10 cellular contexts compared by ENCODE assay signal in the genomic region with DNA sequence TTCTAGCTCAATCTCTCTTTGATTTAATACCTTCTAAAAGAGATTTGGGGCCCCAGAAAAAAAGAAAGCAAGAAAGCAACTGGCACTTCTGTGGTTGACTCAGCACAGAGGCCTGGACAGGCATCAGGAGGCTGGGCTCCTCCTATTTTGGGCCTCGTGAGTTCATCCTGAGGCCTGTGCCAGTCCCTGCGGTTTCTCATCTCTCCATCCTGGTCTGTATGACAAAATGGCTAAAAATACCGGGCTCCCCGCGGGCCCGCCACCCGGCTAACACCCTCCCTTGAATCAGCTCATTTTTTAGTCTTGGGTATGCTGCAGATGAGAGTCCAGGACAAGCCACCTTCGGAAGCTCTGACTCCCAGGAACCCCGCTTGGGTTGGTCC.
DNase-seq lines count a peak whose midpoint lies in the region; ATAC-seq, FAIRE-seq and TF ChIP-seq lines count a peak whose summit lies in the region.
"Had no signal": no experiment of that assay in that cellular context is flagged by ENCODE, and none has a peak within 500 bp of the region (broad histone marks: within the 10 kb centered on the region; RNA-seq: fewer than 3 reads in every experiment).

No MANE protein-coding gene starts in this region.

- no peaks in the 10 kb centered on the region for H3K36me3 ChIP-seq in GM12878 (ENCODE audit: control insufficient read depth in 2 of 2, insufficient read depth in 2 of 2, low read length in 1 of 2)
- no peaks in the 10 kb centered on the region for H3K36me3 ChIP-seq in lung (ENCODE audit: control insufficient read depth in 2 of 2, insufficient read depth in 2 of 2, low read length in 2 of 2)
- no peaks in the 10 kb centered on the region for H3K36me3 ChIP-seq in prostate gland

- in situ Hi-C loops in GM12878 (cut with MboI): no loop called here

- RAD21 ChIA-PET in GM12878 (lab: Charles Lee; ENCODE audit: unreplicated experiment): no interaction called here

- DNase-seq in AG09319 (ENCODE audit: extremely low read depth, low read depth) (peak; percentile 41), GM12878 (ENCODE audit: low read depth, low spot score) (no peak), lung (ENCODE audit: low spot score) (no peak), hippocampal formation (lab: John Stamatoyannopoulos, UW) (no peak), SKM-1 treated with dmso at 0.1 percent for 144 hours (lab: John Stamatoyannopoulos, UW; ENCODE audit: unreplicated experiment) (no peak), prostate gland (ENCODE audit: low spot score) (no peak)
- no peak for DNase-seq in NK-92 treated with Interleukin-12 subunit alpha and Interleukin-12 subunit beta, amount 100 ng/mL, for 24 hours (lab: John Stamatoyannopoulos, UW)
- DNase-seq: nucleus accumbens had no signal

- H3K4me3 ChIP-seq in GM12878: no peak overlapping the region
- H3K4me3 ChIP-seq in lung: no peak overlapping the region
- no peak overlapping the region for H3K4me3 ChIP-seq in prostate gland

- SMC1A ChIA-PET in GM12878 (lab: Charles Lee; ENCODE audit: uncharacterized antibody, unreplicated experiment): no interaction called here

- H3K4me1 ChIP-seq in GM12878 (ENCODE audit: control insufficient read depth, insufficient read depth, low read length) (peaks cover 5% of the 10 kb centered on the region), lung (ENCODE audit: control insufficient read depth in 2 of 2, insufficient read depth in 2 of 2, low read length in 2 of 2) (peaks cover 3 to 6% of the 10 kb centered on the region in 2 donors), prostate gland (replicated peaks) (no peaks in the 10 kb centered on the region)

- H3K27me3 ChIP-seq in GM12878 (replicated peaks in 1 of 2; ENCODE audit: control insufficient read depth in 2 of 2, insufficient read depth in 2 of 2, low read length in 1 of 2): no peaks in the 10 kb centered on the region
- H3K27me3 ChIP-seq in lung (ENCODE audit: control insufficient read depth, insufficient read depth): no peaks in the 10 kb centered on the region
- no peaks in the 10 kb centered on the region for H3K27me3 ChIP-seq in prostate gland (replicated peaks; ENCODE audit: insufficient read depth)

- TF ChIP-seq RAD21 in GM12878 (IDR thresholded peaks at IDR 0.05; ENCODE audit: insufficient read depth, low read depth, low read length): no peak

- TF ChIP-seq POLR2A in GM12878 (IDR thresholded peaks at IDR 0.05; ENCODE audit: low read depth, low read length): no peak
- no peak for TF ChIP-seq POLR2A in prostate gland (IDR thresholded peaks at IDR 0.05)

- no peaks in the 10 kb centered on the region for H3K79me2 ChIP-seq in GM12878 (ENCODE audit: control insufficient read depth, insufficient read depth, low read length)

- POLR2A ChIA-PET in GM12878 (lab: Charles Lee): no interaction called here

- TF ChIP-seq CTCF in AG09319 (IDR thresholded peaks at IDR 0.05; ENCODE audit: low read depth, low read length) (no peak), GM12878 (IDR thresholded peaks at IDR 0.05 in 2 of 3, conservative IDR thresholded peaks at IDR 0.05 in 1 of 3; ENCODE audit: control insufficient read depth in 2 of 3, extremely low read depth in 1 of 3, insufficient read depth in 1 of 3, low read depth in 3 of 3, low read length in 3 of 3) (no peak), lung (IDR thresholded peaks at IDR 0.05; ENCODE audit: control extremely low read depth, extremely low read depth) (no peak), prostate gland (IDR thresholded peaks at IDR 0.05) (no peak)

- no TSS peak for BruUV-seq in GM12878 (replicated peaks; lab: Mats Ljungman, UMichigan)

- H4K20me1 ChIP-seq in GM12878 (ENCODE audit: control insufficient read depth, insufficient read depth): no peaks in the 10 kb centered on the region

- H3K4me2 ChIP-seq in GM12878 (ENCODE audit: control insufficient read depth, insufficient read depth): peak overlapping the region; percentile 20; the same call in 1 of the 2 replicates

- H3K9ac ChIP-seq in GM12878 (ENCODE audit: control insufficient read depth, insufficient read depth, low read length): no peak overlapping the region

- WGBS in GM12878 (ENCODE audit: insufficient coverage, insufficient replicate concordance, low lambda C conversion rate, missing lambda C conversion rate): 27% methylated on average over 9 of the region's 9 CpGs
- 62 to 76% methylated on average over 9 of the region's 9 CpGs for WGBS in lung, 2 donors
- WGBS in prostate gland: 71% methylated on average over 9 of the region's 9 CpGs

- H3K27ac ChIP-seq in GM12878 (ENCODE audit: control insufficient read depth, insufficient read depth): no peak overlapping the region
- H3K27ac ChIP-seq in lung (ENCODE audit: low read depth in 1 of 2, low read length in 1 of 2): peak overlapping the region in 1 of 2 donors; percentile 70
- no peak overlapping the region for H3K27ac ChIP-seq in prostate gland

- CTCF ChIA-PET in GM12878 (lab: Yijun Ruan, JAX): no interaction called here

- TF ChIP-seq EP300 in GM12878 (IDR thresholded peaks at IDR 0.05; ENCODE audit: borderline replicate concordance in 1 of 2, control insufficient read depth in 1 of 2, low read depth in 2 of 2, low read length in 2 of 2): no peak

- no peak overlapping the region for H2AFZ ChIP-seq in GM12878 (ENCODE audit: control insufficient read depth, low read depth, low read length)

- no peak for FAIRE-seq in GM12878 (lab: Jason Lieb, UNC)
- FAIRE-seq: G401.6 had no signal

- H3K9me3 ChIP-seq in GM12878 (replicated peaks; ENCODE audit: control insufficient read depth, insufficient read depth, low read length) (no peaks in the 10 kb centered on the region), lung (ENCODE audit: control insufficient read depth in 2 of 2, insufficient read depth in 1 of 2, low read length in 1 of 2) (peaks cover 0 to 1% of the 10 kb centered on the region in 2 donors), prostate gland (no peaks in the 10 kb centered on the region)

- ATAC-seq in HG03196 (IDR thresholded peaks at IDR 0.05; ENCODE audit: unreplicated experiment) (peak; percentile 49), GM12878 (peak; percentile 43), lung (ENCODE audit: insufficient read depth, low FRiP score) (peak; percentile 21)

- intact Hi-C loops in GM12878 (cut with micrococcal nuclease; ENCODE audit: unreplicated experiment) (loop anchor here (5.0 kb wide), 1 partner anchor 44 kb away; no protein-coding TSS in a partner anchor), prostate gland (cut with DNase I) (no loop called here)

TF ChIP-seq in GM12878, 131 proteins besides CTCF, POLR2A, EP300 and RAD21:
- TF ChIP-seq RUNX3 (IDR thresholded peaks at IDR 0.05; ENCODE audit: low read length): peak; percentile 73
- TF ChIP-seq RB1 (IDR thresholded peaks at IDR 0.05; ENCODE audit: borderline replicate concordance): no peak
- TF ChIP-seq, protein P1, sequence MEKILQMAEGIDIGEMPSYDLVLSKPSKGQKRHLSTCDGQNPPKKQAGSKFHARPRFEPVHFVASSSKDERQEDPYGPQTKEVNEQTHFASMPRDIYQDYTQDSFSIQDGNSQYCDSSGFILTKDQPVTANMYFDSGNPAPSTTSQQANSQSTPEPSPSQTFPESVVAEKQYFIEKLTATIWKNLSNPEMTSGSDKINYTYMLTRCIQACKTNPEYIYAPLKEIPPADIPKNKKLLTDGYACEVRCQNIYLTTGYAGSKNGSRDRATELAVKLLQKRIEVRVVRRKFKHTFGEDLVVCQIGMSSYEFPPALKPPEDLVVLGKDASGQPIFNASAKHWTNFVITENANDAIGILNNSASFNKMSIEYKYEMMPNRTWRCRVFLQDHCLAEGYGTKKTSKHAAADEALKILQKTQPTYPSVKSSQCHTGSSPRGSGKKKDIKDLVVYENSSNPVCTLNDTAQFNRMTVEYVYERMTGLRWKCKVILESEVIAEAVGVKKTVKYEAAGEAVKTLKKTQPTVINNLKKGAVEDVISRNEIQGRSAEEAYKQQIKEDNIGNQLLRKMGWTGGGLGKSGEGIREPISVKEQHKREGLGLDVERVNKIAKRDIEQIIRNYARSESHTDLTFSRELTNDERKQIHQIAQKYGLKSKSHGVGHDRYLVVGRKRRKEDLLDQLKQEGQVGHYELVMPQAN (conservative IDR thresholded peaks at IDR 0.05): no peak
- no peak for TF ChIP-seq WRNIP1 (IDR thresholded peaks at IDR 0.05; ENCODE audit: borderline replicate concordance, low read depth, low read length)
- TF ChIP-seq CBX3 (IDR thresholded peaks at IDR 0.05; ENCODE audit: borderline replicate concordance, low read depth): no peak
- no peak for TF ChIP-seq MXI1 (IDR thresholded peaks at IDR 0.05; ENCODE audit: low read depth, low read length)
- TF ChIP-seq EED (IDR thresholded peaks at IDR 0.05; ENCODE audit: low read depth): peak; percentile 61; the same call in 1 of the 2 replicates
